ENCODE assay signal across 6 cellular contexts in genomic region chr3:156377266-156377665, GRCh38.
"Had no signal": no experiment of that assay in that cellular context is flagged by ENCODE, and none has a peak within 500 bp of the region (broad histone marks: within the 10 kb centered on the region; RNA-seq: fewer than 3 reads in every experiment).

No MANE protein-coding gene starts in this region.

- H3K4me3 ChIP-seq: GM23338 had no signal

- H3K27ac ChIP-seq: HL-60 had no signal

- H3K27ac Mint-ChIP-seq: GM23338, H9, IgD-negative memory B cell had no signal

- DNase-seq: H9, HCEC 1CT had no signal

- H3K36me3 Mint-ChIP-seq: IgD-negative memory B cell had no signal

- ATAC-seq: GM23338, HepG2 had no signal

- H3K9me3 Mint-ChIP-seq: GM23338, H9, IgD-negative memory B cell had no signal

- H3K4me3 Mint-ChIP-seq: GM23338, H9, IgD-negative memory B cell had no signal
